21 cellular contexts compared by ENCODE assay signal in the genomic region with DNA sequence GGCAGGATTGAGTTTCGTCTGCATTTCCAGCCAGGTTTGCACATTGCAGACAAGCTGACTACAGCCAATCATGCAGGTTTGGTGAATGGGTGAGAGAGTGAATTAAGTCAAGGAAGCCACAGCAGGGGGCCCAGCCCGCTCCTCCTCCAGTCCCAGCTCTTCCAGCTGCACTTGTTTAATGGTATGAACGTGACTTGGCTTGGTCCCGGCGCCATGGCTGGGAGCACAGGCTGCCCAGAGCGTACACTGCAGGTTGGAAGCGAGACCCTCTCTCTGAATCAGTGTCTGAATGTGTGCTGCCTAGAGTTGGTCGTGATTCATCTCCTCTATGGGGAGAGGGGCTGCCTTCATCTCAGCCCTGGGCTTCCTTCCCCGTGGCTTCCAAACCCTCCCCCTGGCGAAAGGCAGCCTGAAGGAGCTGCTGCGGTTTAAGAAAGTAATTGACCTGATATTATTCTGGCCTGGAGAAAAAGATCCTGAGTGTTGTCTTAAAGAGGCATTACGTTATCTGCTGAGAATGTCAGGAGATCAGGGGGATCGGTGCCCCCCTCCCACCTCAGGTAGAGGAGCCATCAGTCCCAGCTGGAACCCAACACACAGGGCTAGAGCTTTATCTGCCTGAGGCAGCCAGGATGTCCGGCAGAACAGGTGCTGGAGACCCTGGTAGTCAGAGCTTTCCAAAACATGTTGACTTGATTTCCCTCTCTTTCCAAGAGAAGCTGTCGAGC.
DNase-seq lines count a peak whose midpoint lies in the region; FAIRE-seq and TF ChIP-seq lines count a peak whose summit lies in the region.
"Had no signal": no experiment of that assay in that cellular context is flagged by ENCODE, and none has a peak within 500 bp of the region (broad histone marks: within the 10 kb centered on the region; RNA-seq: fewer than 3 reads in every experiment).

No MANE protein-coding gene starts in this region.

- no peaks in the 10 kb centered on the region for H3K36me3 ChIP-seq in BLaER1 treated with 17β-estradiol and CSF1 and Interleukin-3, amounts not matched to agents 10 nM and 100 nM
- no peaks in the 10 kb centered on the region for H3K36me3 ChIP-seq in HUES48 (ENCODE audit: control insufficient read depth, insufficient read depth, low read length)
- no peaks in the 10 kb centered on the region for H3K36me3 ChIP-seq in astrocyte (ENCODE audit: insufficient read depth, low read length)
- no peaks in the 10 kb centered on the region for H3K36me3 ChIP-seq in smooth muscle cell (ENCODE audit: low read depth)
- H3K36me3 ChIP-seq in left ventricle myocardium inferior, result no peaks in the 10 kb centered on the region
- H3K36me3 ChIP-seq: vagina had no signal

- 55% methylated on average over 15 of the region's 15 CpGs for WGBS in smooth muscle cell (ENCODE audit: low lambda C conversion rate)

- H4K20me1 ChIP-seq in BLaER1 treated with 17β-estradiol and CSF1 and Interleukin-3, amounts not matched to agents 10 nM and 100 nM, result no peaks in the 10 kb centered on the region
- H4K20me1 ChIP-seq in astrocyte (ENCODE audit: insufficient read depth, low read length) (no peaks in the 10 kb centered on the region), smooth muscle cell (ENCODE audit: low read depth) (no peaks in the 10 kb centered on the region)

- H3K27ac Mint-ChIP-seq in astrocyte (ENCODE audit: unreplicated experiment) (no peak overlapping the region), nephron (peak overlapping the region; percentile 94 to 98 (median 97))
- H3K27ac Mint-ChIP-seq: activated naive CD8-positive, alpha-beta T cell treated with anti-CD3 and anti-CD28 coated beads, Interleukin-2, amount 50 U/mL, for 24 hours had no signal

- H3K9ac ChIP-seq in BLaER1 treated with 17β-estradiol and CSF1 and Interleukin-3, amounts not matched to agents 10 nM and 100 nM, result peak overlapping the region in 5 of 11 experiments; percentile 23 to 75 (median 53); a peak in 6 of 22 replicates
- H3K9ac ChIP-seq in HUES48 (ENCODE audit: low read depth, low read length), result no peak overlapping the region; the same call in 1 of the 2 replicates
- H3K9ac ChIP-seq in astrocyte (ENCODE audit: low read length), result no peak overlapping the region
- H3K9ac ChIP-seq in smooth muscle cell (ENCODE audit: low read depth), result no peak overlapping the region
- H3K9ac ChIP-seq: GM23248 had no signal

- no peak overlapping the region for H3K4me3 ChIP-seq in BLaER1 treated with 17β-estradiol and CSF1 and Interleukin-3, amounts not matched to agents 10 nM and 100 nM
- H3K4me3 ChIP-seq in HUES48 (ENCODE audit: low read depth, low read length) (0 out of 2 replicates have a peak overlapping the region, but pooled peaks have one; percentile 29), astrocyte (ENCODE audit: insufficient read depth, low read depth, low read length) (no peak overlapping the region), smooth muscle cell (no peak overlapping the region), left ventricle myocardium inferior (no peak overlapping the region)
- H3K4me3 ChIP-seq: GM23248, PC-9, vagina had no signal

- H3K36me3 Mint-ChIP-seq in astrocyte (ENCODE audit: low read depth, unreplicated experiment) (peaks cover 1% of the 10 kb centered on the region), nephron (ENCODE audit: low read depth) (peaks cover 3% of the 10 kb centered on the region)

- peaks cover 0 to 25% (median 16%) of the 10 kb centered on the region in 11 experiments; a peak in 17 of 22 replicates for H3K9me3 ChIP-seq in BLaER1 treated with 17β-estradiol and CSF1 and Interleukin-3, amounts not matched to agents 10 nM and 100 nM (replicated peaks in 1 of 11)
- H3K9me3 ChIP-seq in HUES48 (ENCODE audit: control insufficient read depth, insufficient read depth, low read length), result no peaks in the 10 kb centered on the region
- no peaks in the 10 kb centered on the region for H3K9me3 ChIP-seq in astrocyte (ENCODE audit: insufficient read depth, low read depth, low read length)
- no peaks in the 10 kb centered on the region for H3K9me3 ChIP-seq in smooth muscle cell (replicated peaks; ENCODE audit: low read depth)
- no peaks in the 10 kb centered on the region for H3K9me3 ChIP-seq in left ventricle myocardium inferior (replicated peaks)
- H3K9me3 ChIP-seq: vagina had no signal

- H3K27ac ChIP-seq in BLaER1 treated with 17β-estradiol and CSF1 and Interleukin-3, amounts not matched to agents 10 nM and 100 nM, result peak overlapping the region in 8 of 11 experiments; percentile 22 to 88 (median 76); a peak in 13 of 22 replicates
- H3K27ac ChIP-seq in HUES48 (ENCODE audit: low read depth, low read length) (peak overlapping the region; percentile 81), astrocyte (ENCODE audit: low read depth, low read length) (no peak overlapping the region), smooth muscle cell (ENCODE audit: low read depth) (no peak overlapping the region), left ventricle myocardium inferior (replicated peaks) (no peak overlapping the region)
- H3K27ac ChIP-seq: GM23248, PC-9, vagina had no signal

- peaks cover 0 to 54% (median 49%) of the 10 kb centered on the region in 10 experiments; a peak in 17 of 20 replicates for H3K4me1 ChIP-seq in BLaER1 treated with 17β-estradiol and CSF1 and Interleukin-3, amounts not matched to agents 10 nM and 100 nM
- peaks cover 20% of the 10 kb centered on the region for H3K4me1 ChIP-seq in HUES48 (ENCODE audit: control insufficient read depth, insufficient read depth, low read length)
- H3K4me1 ChIP-seq in astrocyte (ENCODE audit: insufficient read depth, low read length), result peaks cover 4% of the 10 kb centered on the region
- H3K4me1 ChIP-seq in smooth muscle cell (ENCODE audit: low read depth), result peaks cover 5% of the 10 kb centered on the region
- H3K4me1 ChIP-seq in left ventricle myocardium inferior, result no peaks in the 10 kb centered on the region
- H3K4me1 ChIP-seq: vagina had no signal

- FAIRE-seq in astrocyte (lab: Jason Lieb, UNC), result no peak
- FAIRE-seq: colon, endometrium, GM12892, GM19239 had no signal

- peak; percentile 8 for DNase-seq in astrocyte (ENCODE audit: low read depth)
- no peak for DNase-seq in NCI-H82 (lab: John Stamatoyannopoulos, UW)
- DNase-seq in GDM1 (lab: John Stamatoyannopoulos, UW), result no peak
- no peak for DNase-seq in smooth muscle cell (lab: John Stamatoyannopoulos, UW; ENCODE audit: unreplicated experiment)
- no peak for DNase-seq in left ventricle myocardium inferior
- DNase-seq: activated effector memory CD4-positive, alpha-beta T cell treated with anti-CD3 and anti-CD28 coated beads, Interleukin-2, amount 50 U/mL, for 16 hours; activated naive CD8-positive, alpha-beta T cell treated with anti-CD3 and anti-CD28 coated beads, Interleukin-2, amount 50 U/mL, for 24 hours; glutamatergic neuron; GM23248; PC-9; retina; stimulated activated CD4-positive, alpha-beta T cell treated with anti-CD3 and anti-CD28 coated beads, Interleukin-12 subunit alpha, Interleukin-12 subunit beta, amount 100 ng/mL, for 4 hours; substantia nigra had no signal

- H3K4me1 Mint-ChIP-seq in astrocyte (ENCODE audit: low read depth, unreplicated experiment) (no peaks in the 10 kb centered on the region), nephron (peaks cover 36% of the 10 kb centered on the region)
- H3K4me1 Mint-ChIP-seq: activated naive CD8-positive, alpha-beta T cell treated with anti-CD3 and anti-CD28 coated beads, Interleukin-2, amount 50 U/mL, for 24 hours had no signal

- H2AFZ ChIP-seq in astrocyte (ENCODE audit: low read depth, low read length) (peak overlapping the region; percentile 16), smooth muscle cell (ENCODE audit: low read depth) (no peak overlapping the region)
- H2AFZ ChIP-seq: GM23248, PC-9 had no signal

- H3K27me3 ChIP-seq in BLaER1 treated with 17β-estradiol and CSF1 and Interleukin-3, amounts not matched to agents 10 nM and 100 nM, result no peaks in the 10 kb centered on the region
- H3K27me3 ChIP-seq in HUES48 (ENCODE audit: control insufficient read depth, insufficient read depth, low read length) (no peaks in the 10 kb centered on the region), astrocyte (ENCODE audit: insufficient read depth, low read length) (peaks cover 3% of the 10 kb centered on the region), smooth muscle cell (ENCODE audit: low read depth) (no peaks in the 10 kb centered on the region), left ventricle myocardium inferior (ENCODE audit: low read depth) (peaks cover 53% of the 10 kb centered on the region)
- H3K27me3 ChIP-seq: vagina had no signal

- no peak overlapping the region for H3K4me3 Mint-ChIP-seq in astrocyte (ENCODE audit: unreplicated experiment)
- peak overlapping the region; percentile 0 to 7 (median 1) for H3K4me3 Mint-ChIP-seq in nephron
- H3K4me3 Mint-ChIP-seq: activated naive CD8-positive, alpha-beta T cell treated with anti-CD3 and anti-CD28 coated beads, Interleukin-2, amount 50 U/mL, for 24 hours had no signal

- H3K9me3 Mint-ChIP-seq in astrocyte (ENCODE audit: unreplicated experiment), result peaks cover 6% of the 10 kb centered on the region
- no peaks in the 10 kb centered on the region for H3K9me3 Mint-ChIP-seq in nephron
- H3K9me3 Mint-ChIP-seq: activated naive CD8-positive, alpha-beta T cell treated with anti-CD3 and anti-CD28 coated beads, Interleukin-2, amount 50 U/mL, for 24 hours had no signal

- TF ChIP-seq CTCF in astrocyte (IDR thresholded peaks at IDR 0.05; ENCODE audit: insufficient read depth, low read depth, low read length), result no peak
- TF ChIP-seq CTCF in nephron (IDR thresholded peaks at IDR 0.05; ENCODE audit: unreplicated experiment in 3 of 3), result no peak
- TF ChIP-seq CTCF in smooth muscle cell (IDR thresholded peaks at IDR 0.05; ENCODE audit: borderline replicate concordance, insufficient read depth, poor library complexity, severe bottlenecking), result no peak
- TF ChIP-seq CTCF in left ventricle myocardium inferior (IDR thresholded peaks at IDR 0.05; ENCODE audit: borderline replicate concordance), result no peak

- H3K4me2 ChIP-seq in BLaER1 treated with 17β-estradiol and CSF1 and Interleukin-3, amounts not matched to agents 10 nM and 100 nM, result peak overlapping the region in 8 of 11 experiments; percentile 8 to 79 (median 49); a peak in 13 of 22 replicates
- H3K4me2 ChIP-seq in astrocyte (ENCODE audit: low read length), result no peak overlapping the region
- no peak overlapping the region for H3K4me2 ChIP-seq in smooth muscle cell
- H3K4me2 ChIP-seq: PC-9 had no signal

- intact Hi-C loops in left ventricle myocardium inferior (cut with micrococcal nuclease), result no loop called here

- no peaks in the 10 kb centered on the region for H3K79me2 ChIP-seq in astrocyte (ENCODE audit: insufficient read depth, low read length)
- no peaks in the 10 kb centered on the region for H3K79me2 ChIP-seq in smooth muscle cell (ENCODE audit: low read depth)

- H3F3A ChIP-seq in smooth muscle cell (ENCODE audit: low read depth), result no peaks in the 10 kb centered on the region

- peaks cover 4% of the 10 kb centered on the region for H3K27me3 Mint-ChIP-seq in astrocyte (ENCODE audit: low read depth, unreplicated experiment)
- H3K27me3 Mint-ChIP-seq in nephron (ENCODE audit: low read depth), result peaks cover 5% of the 10 kb centered on the region
- H3K27me3 Mint-ChIP-seq: activated naive CD8-positive, alpha-beta T cell treated with anti-CD3 and anti-CD28 coated beads, Interleukin-2, amount 50 U/mL, for 24 hours had no signal

Comparison
In these comparisons a context has a peak if more than half of its experiments do, and no peak if none do; other contexts are left out.
1. H3K27ac ChIP-seq: peak in BLaER1 treated with 17β-estradiol and CSF1 and Interleukin-3, amounts not matched to agents 10 nM and 100 nM (8 of 11) and HUES48 (single experiment); none in astrocyte (single experiment), smooth muscle cell (single experiment) and left ventricle myocardium inferior (single experiment).
2. H3K4me2 ChIP-seq: peak in BLaER1 treated with 17β-estradiol and CSF1 and Interleukin-3, amounts not matched to agents 10 nM and 100 nM (8 of 11); none in astrocyte (single experiment) and smooth muscle cell (single experiment).